In genomic region chr9:16221350-16221749, GRCh38 we compare ENCODE assay signal across 15 cellular contexts.
DNase-seq lines count a peak whose midpoint lies in the region; ATAC-seq, FAIRE-seq and TF ChIP-seq lines count a peak whose summit lies in the region.
"Had no signal": no experiment of that assay in that cellular context is flagged by ENCODE, and none has a peak within 500 bp of the region (broad histone marks: within the 10 kb centered on the region; RNA-seq: fewer than 3 reads in every experiment).

No MANE protein-coding gene starts in this region.

- H3K27me3 Mint-ChIP-seq in activated CD4-positive, alpha-beta T cell treated with anti-CD3 and anti-CD28 coated beads, Interleukin-2, amount 10 ng/mL, durations not matched to agents 7 days and 5 days = no peaks in the 10 kb centered on the region
- no peaks in the 10 kb centered on the region for H3K27me3 Mint-ChIP-seq in activated CD4-positive, alpha-beta T cell treated with anti-CD3 and anti-CD28 coated beads, Interleukin-2, amount 10 ng/mL, durations not matched to agents 24 days and 14 days
- H3K27me3 Mint-ChIP-seq: activated naive CD4-positive, alpha-beta T cell treated with anti-CD3 and anti-CD28 coated beads, Interleukin-2, amount 50 U/mL, for 24 hours had no signal

- no peaks in the 10 kb centered on the region for H3K36me3 Mint-ChIP-seq in activated CD4-positive, alpha-beta T cell treated with anti-CD3 and anti-CD28 coated beads, Interleukin-2, amount 10 ng/mL, durations not matched to agents 7 days and 5 days (ENCODE audit: low read depth)
- H3K36me3 Mint-ChIP-seq in activated CD4-positive, alpha-beta T cell treated with anti-CD3 and anti-CD28 coated beads, Interleukin-2, amount 10 ng/mL, durations not matched to agents 24 days and 14 days (ENCODE audit: low read depth) = no peaks in the 10 kb centered on the region
- H3K36me3 Mint-ChIP-seq: activated naive CD4-positive, alpha-beta T cell treated with anti-CD3 and anti-CD28 coated beads, Interleukin-2, amount 50 U/mL, for 24 hours; natural killer cell had no signal

- ATAC-seq in HG02852 (IDR thresholded peaks at IDR 0.05; ENCODE audit: unreplicated experiment) (peak; percentile 44), GM18498 (IDR thresholded peaks at IDR 0.05; ENCODE audit: unreplicated experiment) (no peak)
- ATAC-seq: natural killer cell had no signal

- TF ChIP-seq POLR2A in testis (IDR thresholded peaks at IDR 0.05) (no peak), esophagus muscularis mucosa (IDR thresholded peaks at IDR 0.05; ENCODE audit: low read depth) (no peak)

- CTCF ChIA-PET in activated CD4-positive, alpha-beta T cell treated with anti-CD3 and anti-CD28 coated beads, Interleukin-2, amount 10 ng/mL, durations not matched to agents 7 days and 5 days (lab: Charles Lee) = no interaction called here

- no peaks in the 10 kb centered on the region for H3K9me3 Mint-ChIP-seq in activated CD4-positive, alpha-beta T cell treated with anti-CD3 and anti-CD28 coated beads, Interleukin-2, amount 10 ng/mL, durations not matched to agents 7 days and 5 days
- H3K9me3 Mint-ChIP-seq in activated CD4-positive, alpha-beta T cell treated with anti-CD3 and anti-CD28 coated beads, Interleukin-2, amount 10 ng/mL, durations not matched to agents 24 days and 14 days = peaks cover 10% of the 10 kb centered on the region
- H3K9me3 Mint-ChIP-seq: activated naive CD4-positive, alpha-beta T cell treated with anti-CD3 and anti-CD28 coated beads, Interleukin-2, amount 50 U/mL, for 24 hours; natural killer cell had no signal

- H3K27me3 ChIP-seq in testis (no peaks in the 10 kb centered on the region), esophagus muscularis mucosa (no peaks in the 10 kb centered on the region)
- H3K27me3 ChIP-seq: breast epithelium had no signal

- H3K36me3 ChIP-seq in testis (ENCODE audit: low read depth, missing control alignments) (no peaks in the 10 kb centered on the region), esophagus muscularis mucosa (no peaks in the 10 kb centered on the region)
- H3K36me3 ChIP-seq: breast epithelium, thoracic aorta had no signal

- no peak overlapping the region for H3K4me3 Mint-ChIP-seq in activated CD4-positive, alpha-beta T cell treated with anti-CD3 and anti-CD28 coated beads, Interleukin-2, amount 10 ng/mL, durations not matched to agents 7 days and 5 days
- H3K4me3 Mint-ChIP-seq in activated CD4-positive, alpha-beta T cell treated with anti-CD3 and anti-CD28 coated beads, Interleukin-2, amount 10 ng/mL, durations not matched to agents 24 days and 14 days = no peak overlapping the region
- H3K4me3 Mint-ChIP-seq: activated naive CD4-positive, alpha-beta T cell treated with anti-CD3 and anti-CD28 coated beads, Interleukin-2, amount 50 U/mL, for 24 hours; natural killer cell had no signal

- H3K4me1 Mint-ChIP-seq in activated CD4-positive, alpha-beta T cell treated with anti-CD3 and anti-CD28 coated beads, Interleukin-2, amount 10 ng/mL, durations not matched to agents 7 days and 5 days = no peaks in the 10 kb centered on the region
- no peaks in the 10 kb centered on the region for H3K4me1 Mint-ChIP-seq in activated CD4-positive, alpha-beta T cell treated with anti-CD3 and anti-CD28 coated beads, Interleukin-2, amount 10 ng/mL, durations not matched to agents 24 days and 14 days
- H3K4me1 Mint-ChIP-seq: activated naive CD4-positive, alpha-beta T cell treated with anti-CD3 and anti-CD28 coated beads, Interleukin-2, amount 50 U/mL, for 24 hours; natural killer cell had no signal

- TF ChIP-seq CTCF in coronary artery (IDR thresholded peaks at IDR 0.05) = no peak
- no peak for TF ChIP-seq CTCF in testis (IDR thresholded peaks at IDR 0.05)
- TF ChIP-seq CTCF in D721Med (IDR thresholded peaks at IDR 0.05; ENCODE audit: insufficient read depth, missing control alignments) = no peak
- no peak for TF ChIP-seq CTCF in esophagus muscularis mucosa (IDR thresholded peaks at IDR 0.05)

- H3K27ac Mint-ChIP-seq in activated CD4-positive, alpha-beta T cell treated with anti-CD3 and anti-CD28 coated beads, Interleukin-2, amount 10 ng/mL, durations not matched to agents 7 days and 5 days = peak overlapping the region; percentile 61
- no peak overlapping the region for H3K27ac Mint-ChIP-seq in activated CD4-positive, alpha-beta T cell treated with anti-CD3 and anti-CD28 coated beads, Interleukin-2, amount 10 ng/mL, durations not matched to agents 24 days and 14 days
- H3K27ac Mint-ChIP-seq: activated naive CD4-positive, alpha-beta T cell treated with anti-CD3 and anti-CD28 coated beads, Interleukin-2, amount 50 U/mL, for 24 hours; natural killer cell had no signal

- H3K4me1 ChIP-seq in testis (no peaks in the 10 kb centered on the region), esophagus muscularis mucosa (peaks cover 0 to 7% (median 0%) of the 10 kb centered on the region in 4 donors)
- H3K4me1 ChIP-seq: breast epithelium had no signal

- WGBS in testis, 2 donors = 41 to 64% methylated on average over 5 of the region's 5 CpGs
- 61% methylated on average over 5 of the region's 5 CpGs for WGBS in esophagus muscularis mucosa

- H3K9me3 ChIP-seq in testis = no peaks in the 10 kb centered on the region
- no peaks in the 10 kb centered on the region for H3K9me3 ChIP-seq in esophagus muscularis mucosa
- H3K9me3 ChIP-seq: breast epithelium, thoracic aorta had no signal

- no peak for TF ChIP-seq EP300 in esophagus muscularis mucosa (IDR thresholded peaks at IDR 0.05)

- no peak for FAIRE-seq in D721Med (lab: Jason Lieb, UNC)

- POLR2A ChIA-PET in activated CD4-positive, alpha-beta T cell treated with anti-CD3 and anti-CD28 coated beads, Interleukin-2, amount 10 ng/mL, durations not matched to agents 7 days and 5 days (lab: Charles Lee) = no interaction called here

- no peak for DNase-seq in activated CD4-positive, alpha-beta T cell treated with anti-CD3 and anti-CD28 coated beads, Interleukin-2, amount 10 ng/mL, durations not matched to agents 7 days and 5 days
- DNase-seq in activated CD4-positive, alpha-beta T cell treated with anti-CD3 and anti-CD28 coated beads, Interleukin-2, amount 10 ng/mL, durations not matched to agents 24 days and 14 days = no peak
- no peak for DNase-seq in coronary artery (ENCODE audit: low spot score)
- peak; percentile 39 for DNase-seq in testis
- DNase-seq in D721Med (ENCODE audit: insufficient read length, low spot score) = no peak
- DNase-seq in esophagus muscularis mucosa (ENCODE audit: extremely low spot score) = no peak
- DNase-seq: effector memory CD4-positive, alpha-beta T cell; natural killer cell; NCI-H187; T-helper 2 cell had no signal

- H3K27ac ChIP-seq in coronary artery = peak overlapping the region in 1 of 2 donors; percentile 11
- H3K27ac ChIP-seq in testis = no peak overlapping the region
- peak overlapping the region in 1 of 4 donors; percentile 10 for H3K27ac ChIP-seq in esophagus muscularis mucosa (replicated peaks in 1 of 4)
- H3K27ac ChIP-seq: thoracic aorta had no signal

- intact Hi-C loops in activated CD4-positive, alpha-beta T cell treated with anti-CD3 and anti-CD28 coated beads, Interleukin-2, amount 10 ng/mL, durations not matched to agents 24 days and 14 days (cut with micrococcal nuclease) = no loop called here
- intact Hi-C loops in testis (cut with DNase I; ENCODE audit: low total_unique reads) (no loop called here), esophagus muscularis mucosa (cut with DNase I) (no loop called here)

- H3K4me3 ChIP-seq in coronary artery (peak overlapping the region; percentile 14), testis (no peak overlapping the region), esophagus muscularis mucosa (no peak overlapping the region)
- H3K4me3 ChIP-seq: breast epithelium, thoracic aorta had no signal
